In the genomic region with DNA sequence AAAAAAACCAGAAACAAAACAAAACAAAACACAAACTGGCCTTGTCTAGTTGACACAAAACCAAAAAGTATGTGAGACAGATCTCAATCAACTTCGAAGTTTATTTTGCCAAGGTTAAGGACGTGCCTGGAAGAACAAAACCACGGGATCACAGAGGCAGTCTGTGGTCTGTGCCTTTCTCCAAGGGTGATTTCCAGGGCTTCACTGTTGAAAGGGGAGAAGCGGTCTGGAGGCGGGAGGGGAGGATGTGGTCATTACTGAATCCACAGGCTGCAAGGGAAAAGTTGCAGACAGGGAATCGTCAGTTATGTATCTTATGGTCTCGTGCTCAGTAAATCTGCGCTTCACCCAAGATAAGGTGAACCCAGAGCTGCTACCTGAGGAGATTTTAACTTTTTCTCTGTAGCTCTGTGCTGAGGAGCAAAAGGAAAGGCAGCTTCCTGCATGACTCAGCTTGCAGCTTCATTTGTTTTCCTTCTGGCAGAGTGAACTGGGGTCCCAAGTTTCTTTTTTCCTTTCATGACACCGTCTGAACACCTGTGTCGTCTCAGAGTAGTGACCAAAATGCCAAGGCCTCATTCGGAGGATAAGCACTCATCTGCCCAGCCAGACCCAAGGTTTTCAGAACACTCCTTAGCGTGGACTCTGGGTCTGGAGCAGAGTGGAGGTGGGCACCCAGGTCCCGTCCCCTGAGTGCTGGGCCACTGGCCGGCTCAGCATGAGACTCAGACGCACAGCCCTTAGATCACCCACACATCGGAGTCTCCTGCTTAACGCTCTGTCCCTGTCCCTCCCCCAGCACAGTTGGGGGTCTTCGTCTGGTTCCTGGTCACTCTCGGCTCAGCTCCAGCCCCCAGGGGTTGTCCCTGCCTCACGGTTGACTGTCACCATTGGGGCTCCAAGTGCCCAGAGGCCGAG, we compare ENCODE assay signal across 1 cellular context.
TF ChIP-seq lines count a peak whose summit lies in the region.

No MANE protein-coding gene starts in this region.

TF ChIP-seq in H1, 55 proteins besides CTCF, POLR2A, EP300 and RAD21:
- no peak for TF ChIP-seq TAF1 (IDR thresholded peaks at IDR 0.05; ENCODE audit: low read depth, low read length)
- no peak for TF ChIP-seq HDAC2 (IDR thresholded peaks at IDR 0.05; ENCODE audit: borderline replicate concordance in 1 of 2, low read depth in 2 of 2, low read length in 2 of 2)
- TF ChIP-seq SIN3A (conservative IDR thresholded peaks at IDR 0.05 in 1 of 2, IDR thresholded peaks at IDR 0.05 in 1 of 2; ENCODE audit: low read depth in 1 of 2, low read length in 2 of 2): no peak
- TF ChIP-seq CBX8 (IDR thresholded peaks at IDR 0.05; ENCODE audit: borderline replicate concordance, low read depth, low read length): no peak
- TF ChIP-seq SIRT6 (IDR thresholded peaks at IDR 0.05; ENCODE audit: low read length): no peak
- 0 out of 2 replicates have a peak, but pooled peaks have one; percentile 34 for TF ChIP-seq BACH1 (IDR thresholded peaks at IDR 0.05; ENCODE audit: low read length)
- no peak for TF ChIP-seq SRF (IDR thresholded peaks at IDR 0.05; ENCODE audit: low read depth, low read length)
- no peak for TF ChIP-seq CBX5 (IDR thresholded peaks at IDR 0.05; ENCODE audit: low read depth, low read length)
- TF ChIP-seq TEAD4 (IDR thresholded peaks at IDR 0.05; ENCODE audit: low read depth, low read length): no peak
- no peak for TF ChIP-seq TAF7 (optimal IDR thresholded peaks at IDR 0.05; ENCODE audit: borderline replicate concordance, low read depth, low read length)
- TF ChIP-seq, protein P1, sequence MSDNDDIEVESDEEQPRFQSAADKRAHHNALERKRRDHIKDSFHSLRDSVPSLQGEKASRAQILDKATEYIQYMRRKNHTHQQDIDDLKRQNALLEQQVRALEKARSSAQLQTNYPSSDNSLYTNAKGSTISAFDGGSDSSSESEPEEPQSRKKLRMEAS (IDR thresholded peaks at IDR 0.05): no peak
- no peak for TF ChIP-seq KDM4A (IDR thresholded peaks at IDR 0.05; ENCODE audit: low read depth, low read length, severe bottlenecking)
- TF ChIP-seq MAFK (IDR thresholded peaks at IDR 0.05; ENCODE audit: low read depth, low read length): 0 out of 2 replicates have a peak, but pooled peaks have one; percentile 16
